19 cellular contexts compared by ENCODE assay signal in genomic region chr2:155574941-155575340, GRCh38.
"Had no signal": no experiment of that assay in that cellular context is flagged by ENCODE, and none has a peak within 500 bp of the region (broad histone marks: within the 10 kb centered on the region; RNA-seq: fewer than 3 reads in every experiment).

No MANE protein-coding gene starts in this region.

- H3K27ac ChIP-seq: epithelial cell of prostate, esophagus muscularis mucosa, gastrocnemius medialis, heart right ventricle, stomach, thoracic aorta, transverse colon had no signal

- H3K27me3 ChIP-seq: esophagus muscularis mucosa, gastrocnemius medialis, heart right ventricle, stomach, transverse colon had no signal

- FAIRE-seq: small intestine had no signal

- H3K36me3 ChIP-seq: esophagus muscularis mucosa, gastrocnemius medialis, heart right ventricle, stomach, thoracic aorta, transverse colon had no signal

- H3K4me3 ChIP-seq: esophagus muscularis mucosa, gastrocnemius medialis, heart right ventricle, mucosa of descending colon, stomach, thoracic aorta, transverse colon had no signal

- DNase-seq: effector memory CD8-positive, alpha-beta T cell; gastrocnemius medialis; heart right ventricle; hypothalamus; islet precursor cell; mammary epithelial cell; mucosa of descending colon; natural killer cell; right cardiac atrium; small intestine; stimulated activated CD4-positive, alpha-beta T cell treated with anti-CD3 and anti-CD28 coated beads, Interleukin-12 subunit alpha, Interleukin-12 subunit beta, amount 100 ng/mL, for 4 hours; stimulated activated naive CD4-positive, alpha-beta T cell; stomach; substantia nigra; transverse colon had no signal

- ATAC-seq: effector memory CD8-positive, alpha-beta T cell; gastrocnemius medialis; heart right ventricle; left lobe of liver; mucosa of descending colon; natural killer cell; right cardiac atrium had no signal

- H3K4me1 ChIP-seq: esophagus muscularis mucosa, gastrocnemius medialis, heart right ventricle, stomach, transverse colon had no signal
